In genomic region chr4:17721496-17722360, GRCh38 we compare ENCODE assay signal across 15 cellular contexts. TPM values are rescaled to one million over a fixed set of nuclear protein-coding genes. Genes with fewer than 3 reads are reported as not detected.
DNase-seq lines count a peak whose midpoint lies in the region; ATAC-seq and TF ChIP-seq lines count a peak whose summit lies in the region.
"Had no signal": no experiment of that assay in that cellular context is flagged by ENCODE, and none has a peak within 500 bp of the region (broad histone marks: within the 10 kb centered on the region; RNA-seq: fewer than 3 reads in every experiment).

No MANE protein-coding gene starts in this region.

- H3K4me1 ChIP-seq in SK-N-SH (ENCODE audit: control insufficient read depth in 1 of 2, insufficient read depth in 2 of 2, low read depth in 1 of 2, low read length in 1 of 2) (no peaks in the 10 kb centered on the region), mammary epithelial cell (ENCODE audit: insufficient read depth, low read length) (peaks cover 26% of the 10 kb centered on the region), upper lobe of left lung (no peaks in the 10 kb centered on the region)
- H3K4me1 ChIP-seq: A549, SJCRH30 had no signal

- H3K4me3 ChIP-seq in SK-N-SH (ENCODE audit: low read depth in 2 of 2, low read length in 1 of 2) (no peak overlapping the region), mammary epithelial cell (replicated peaks in 1 of 3; ENCODE audit: insufficient read depth in 1 of 3, low read depth in 2 of 3, low read length in 3 of 3) (no peak overlapping the region), upper lobe of left lung (no peak overlapping the region)
- H3K4me3 ChIP-seq: A549, SJCRH30, thoracic aorta had no signal

- no peak overlapping the region for H3K9ac ChIP-seq in SK-N-SH
- H3K9ac ChIP-seq in mammary epithelial cell (ENCODE audit: insufficient read depth, low read length), result no peak overlapping the region

- H3K4me2 ChIP-seq in SK-N-SH (no peak overlapping the region), mammary epithelial cell (ENCODE audit: insufficient read depth, low read depth, low read length) (peak overlapping the region; percentile 65)
- H3K4me2 ChIP-seq: A549 had no signal

- TF ChIP-seq CTCF in SK-N-SH (IDR thresholded peaks at IDR 0.05) (no peak), mammary epithelial cell (conservative IDR thresholded peaks at IDR 0.05 in 1 of 2, IDR thresholded peaks at IDR 0.05 in 1 of 2; ENCODE audit: extremely low read depth in 1 of 2, insufficient read depth in 1 of 2, low read depth in 1 of 2, low read length in 2 of 2) (no peak), upper lobe of left lung (IDR thresholded peaks at IDR 0.05) (no peak)

- TF ChIP-seq EP300 in SK-N-SH (IDR thresholded peaks at IDR 0.05; ENCODE audit: borderline replicate concordance in 1 of 2, low read depth in 1 of 2, low read length in 1 of 2) (no peak), upper lobe of left lung (IDR thresholded peaks at IDR 0.05) (no peak)

- no peak for TF ChIP-seq POLR2A in upper lobe of left lung (IDR thresholded peaks at IDR 0.05)

- ATAC-seq in SK-N-SH treated with all-trans-retinoic acid at 6 μM for 48 hours (peak; percentile 61), upper lobe of left lung (ENCODE audit: low FRiP score in 2 of 2) (peak; percentile 29 to 49), HG03139 (IDR thresholded peaks at IDR 0.05; ENCODE audit: unreplicated experiment) (no peak)
- ATAC-seq: A549 had no signal

- no peaks in the 10 kb centered on the region for H4K20me1 ChIP-seq in SK-N-SH (ENCODE audit: insufficient read depth)
- H4K20me1 ChIP-seq in mammary epithelial cell (ENCODE audit: insufficient read depth, low read length), result no peaks in the 10 kb centered on the region

- POLR2A ChIA-PET in SK-N-SH (lab: Yijun Ruan, JAX), result no interaction called here

- in situ Hi-C loops in mammary epithelial cell (cut with MboI; ENCODE audit: low sequenced_read_pairs in 2 of 2), result no loop called here

- no peaks in the 10 kb centered on the region for H3K9me3 ChIP-seq in SK-N-SH
- H3K9me3 ChIP-seq in mammary epithelial cell (replicated peaks; ENCODE audit: insufficient read depth, low read length), result no peaks in the 10 kb centered on the region
- H3K9me3 ChIP-seq in upper lobe of left lung, result no peaks in the 10 kb centered on the region
- H3K9me3 ChIP-seq: A549, SJCRH30, thoracic aorta had no signal

- H3K27me3 ChIP-seq in SK-N-SH (ENCODE audit: insufficient read depth) (no peaks in the 10 kb centered on the region), mammary epithelial cell (ENCODE audit: insufficient read depth, low read length) (no peaks in the 10 kb centered on the region), upper lobe of left lung (no peaks in the 10 kb centered on the region)
- H3K27me3 ChIP-seq: SJCRH30 had no signal

- no peak for TF ChIP-seq RAD21 in SK-N-SH (IDR thresholded peaks at IDR 0.05; ENCODE audit: low read length)

- no peak overlapping the region for H2AFZ ChIP-seq in SK-N-SH (ENCODE audit: low read depth)
- peak overlapping the region; percentile 77 for H2AFZ ChIP-seq in mammary epithelial cell (ENCODE audit: low read depth, low read length)

- H3K79me2 ChIP-seq in SK-N-SH (ENCODE audit: insufficient read depth) (no peaks in the 10 kb centered on the region), mammary epithelial cell (ENCODE audit: insufficient read depth, low read length) (no peaks in the 10 kb centered on the region)

- dilution Hi-C loops in mammary epithelial cell (cut with HindIII; ENCODE audit: low sequenced_read_pairs), result no loop called here

- no peak for DNase-seq in SK-N-SH
- DNase-seq in mammary epithelial cell, result peak; percentile 76
- peak; percentile 49 for DNase-seq in iPS-NIHi7 (ENCODE audit: extremely low spot score)
- DNase-seq in upper lobe of left lung, result peak in 1 of 2 donors; percentile 19
- DNase-seq in NCI-H69 (lab: John Stamatoyannopoulos, UW), result no peak
- DNase-seq in stimulated activated naive CD4-positive, alpha-beta T cell treated with Interleukin-2 at 50 U/mL for 16 hours (lab: John Stamatoyannopoulos, UW), result no peak
- DNase-seq: activated B cell treated with CpG ODN at 0.5 μM for 24 hours, dermis blood vessel endothelial cell, DND-41, MV-4-11, SJCRH30 had no signal

- intact Hi-C loops in mammary epithelial cell (cut with micrococcal nuclease), result no loop called here

- H3K36me3 ChIP-seq in SK-N-SH (replicated peaks in 1 of 2; ENCODE audit: control insufficient read depth in 1 of 2, insufficient read depth in 2 of 2, low read length in 1 of 2), result no peaks in the 10 kb centered on the region
- no peaks in the 10 kb centered on the region for H3K36me3 ChIP-seq in mammary epithelial cell (ENCODE audit: insufficient read depth, low read length)
- H3K36me3 ChIP-seq in upper lobe of left lung, result no peaks in the 10 kb centered on the region
- H3K36me3 ChIP-seq: SJCRH30, thoracic aorta had no signal

- 72% methylated on average over 16 of the region's 16 CpGs for WGBS in SK-N-SH (ENCODE audit: low lambda C conversion rate)
- WGBS in mammary epithelial cell (ENCODE audit: low coverage, missing lambda C conversion rate), result 53% methylated on average over 14 of the region's 16 CpGs
- 77 to 78% methylated on average over 16 of the region's 16 CpGs for WGBS in upper lobe of left lung, 2 donors

- BruUV-seq in mammary epithelial cell (replicated peaks; lab: Mats Ljungman, UMichigan), result no TSS peak

- H3F3A ChIP-seq in SK-N-SH (replicated peaks; ENCODE audit: insufficient read depth), result no peaks in the 10 kb centered on the region

- H3K9me2 ChIP-seq in SK-N-SH, result no peaks in the 10 kb centered on the region

- CTCF ChIA-PET in SK-N-SH (lab: Yijun Ruan, JAX), result no interaction called here
- CTCF ChIA-PET in mammary epithelial cell (lab: Charles Lee; ENCODE audit: low non-redundant PET), result no interaction called here

- H3K27ac ChIP-seq in SK-N-SH (ENCODE audit: low read depth in 2 of 2, low read length in 1 of 2) (no peak overlapping the region), mammary epithelial cell (ENCODE audit: insufficient read depth, low read depth, low read length) (peak overlapping the region; percentile 56), upper lobe of left lung (no peak overlapping the region)
- H3K27ac ChIP-seq: A549, SJCRH30, thoracic aorta had no signal

TF ChIP-seq in SK-N-SH treated with all-trans-retinoic acid at 6 μM for 48 hours, 23 proteins besides CTCF, POLR2A, EP300 and RAD21:
- TF ChIP-seq ZFP30 (CRISPR knock-in tag; IDR thresholded peaks at IDR 0.05) (no peak), PATZ1 (CRISPR knock-in tag; IDR thresholded peaks at IDR 0.05; ENCODE audit: borderline replicate concordance) (no peak), PPARA (CRISPR knock-in tag; IDR thresholded peaks at IDR 0.05; ENCODE audit: borderline replicate concordance) (no peak)

TF ChIP-seq in SK-N-SH, 30 proteins besides CTCF, POLR2A, EP300 and RAD21 (continues in another document):
- TF ChIP-seq JUND (IDR thresholded peaks at IDR 0.05) (no peak), IRF3 (IDR thresholded peaks at IDR 0.05; ENCODE audit: low read depth, low read length) (no peak), RXRA (IDR thresholded peaks at IDR 0.05; ENCODE audit: borderline replicate concordance, low read depth) (no peak), TAF1 (IDR thresholded peaks at IDR 0.05; ENCODE audit: borderline replicate concordance, low read depth, low read length) (no peak), FOSL2 (IDR thresholded peaks at IDR 0.05; ENCODE audit: borderline replicate concordance, low read depth) (no peak), TEAD4 (IDR thresholded peaks at IDR 0.05; ENCODE audit: borderline replicate concordance, insufficient read depth) (no peak), FOXM1 (IDR thresholded peaks at IDR 0.05; ENCODE audit: low read depth) (no peak), NFIC (IDR thresholded peaks at IDR 0.05; ENCODE audit: borderline replicate concordance) (no peak), MAX (IDR thresholded peaks at IDR 0.05; ENCODE audit: low read depth) (no peak), GATA2 (CRISPR knock-in tag; IDR thresholded peaks at IDR 0.05) (no peak), SMC3 (IDR thresholded peaks at IDR 0.05; ENCODE audit: low read depth, low read length) (no peak), GABPA (IDR thresholded peaks at IDR 0.05; ENCODE audit: low read depth) (no peak), FOXJ3 (CRISPR knock-in tag; IDR thresholded peaks at IDR 0.05) (no peak), EZH2phosphoT487 (IDR thresholded peaks at IDR 0.05; ENCODE audit: borderline replicate concordance, low read depth) (no peak), ELF1 (IDR thresholded peaks at IDR 0.05) (no peak), POLR2AphosphoS5 (IDR thresholded peaks at IDR 0.05; ENCODE audit: low read depth, low read length) (no peak), USF1 (IDR thresholded peaks at IDR 0.05; ENCODE audit: borderline replicate concordance, low read depth) (no peak)

RNA-seq across cellular contexts. Expression of gene FAM184B, which starts 59.7 kb away (rescaled TPM):
- polyA plus RNA-seq in SK-N-SH (2012; rRNA removed) (not detected in 2 replicates), mammary epithelial cell (0.01 TPM)
- polyA plus RNA-seq in SK-N-SH (2012; cell fraction: cytosol; rRNA removed), result under 0.01 TPM in 2 replicates
- 0.04 TPM in 1 of 2 replicates, not detected in the other for polyA plus RNA-seq in SK-N-SH (2012; cell fraction: nucleus; rRNA removed)
- total RNA-seq in mammary epithelial cell (1 to 10 TPM in 1 of 2 donors, under 1 TPM in 1; 0.05 to 5.5 TPM), upper lobe of left lung (1 to 10 TPM in 1 of 6 donors, under 1 TPM in 5; 0.13 to 1.0 (median 0.34) TPM)
- polyA minus RNA-seq in mammary epithelial cell, result not detected
- total RNA-seq: dermis blood vessel endothelial cell, thoracic aorta had no signal
- polyA plus RNA-seq: A549 had no signal

Comparison
In these comparisons a context has a peak if more than half of its experiments do, and no peak if none do; other contexts are left out.
1. DNase-seq: peak in mammary epithelial cell (single experiment) and iPS-NIHi7 (single experiment); none in SK-N-SH (single experiment), NCI-H69 (single experiment) and stimulated activated naive CD4-positive, alpha-beta T cell treated with Interleukin-2 at 50 U/mL for 16 hours (single experiment).